ENCODE assay signal across 36 cellular contexts in the genomic region with DNA sequence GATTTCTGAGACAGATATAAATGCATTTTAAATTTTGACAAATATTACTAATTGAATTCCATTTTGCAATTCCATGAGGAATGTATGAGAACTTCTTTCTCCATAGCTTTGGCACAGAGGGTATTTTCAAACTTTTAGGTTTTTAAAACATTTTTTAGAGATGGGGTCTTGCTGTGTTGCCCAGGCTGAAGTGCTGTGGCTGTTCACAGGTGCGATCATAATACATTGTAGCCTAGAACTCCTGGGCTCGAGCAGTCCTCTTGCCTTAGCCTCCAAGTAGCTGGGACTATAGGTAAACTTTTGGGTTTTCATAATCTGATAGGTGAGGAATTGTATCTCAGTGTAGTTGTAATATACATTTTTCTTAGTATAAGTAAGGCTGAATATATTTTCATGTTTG. TPM values are rescaled to one million over a fixed set of nuclear protein-coding genes. Genes with fewer than 3 reads are reported as not detected.
"Had no signal": no experiment of that assay in that cellular context is flagged by ENCODE, and none has a peak within 500 bp of the region (broad histone marks: within the 10 kb centered on the region; RNA-seq: fewer than 3 reads in every experiment).

No MANE protein-coding gene starts in this region.

- H3K27me3 ChIP-seq: MG63 had no signal

- H3K4me2 ChIP-seq: KMS-11 had no signal

- H3K27ac ChIP-seq: KMS-11 had no signal

- H3K9ac ChIP-seq: KMS-11 had no signal

- H3K9me3 ChIP-seq: MG63 had no signal

- H3K36me3 ChIP-seq: MG63 had no signal

- DNase-seq: Karpas-422, Kasumi-1, MG63, MM.1S, MV-4-11, NCI-H1048, NCI-H1092, NCI-H1092 treated with DMSO at 0.1 percent for 48 hours, NCI-H1105, NCI-H1105 treated with DMSO at 0.1 percent for 48 hours, NCI-H1417, NCI-H1417 treated with DMSO at 0.1 percent for 48 hours, NCI-H1436, NCI-H1436 treated with DMSO at 0.1 percent for 48 hours, NCI-H146, NCI-H1694, NCI-H1694 treated with DMSO at 0.1 percent for 48 hours, NCI-H187, NCI-H187 treated with DMSO at 0.1 percent for 48 hours, NCI-H1930, NCI-H2029, NCI-H2029 treated with DMSO at 0.1 percent for 48 hours, NCI-H2081, NCI-H2081 treated with DMSO at 0.1 percent for 48 hours, NCI-H2107, NCI-H2171, NCI-H2171 treated with DMSO at 0.1 percent for 48 hours, NCI-H2227 treated with DMSO at 0.1 percent for 48 hours, NCI-H226, NCI-H345, NCI-H446, NCI-H446 treated with DMSO at 0.1 percent for 48 hours, NCI-H510A, NCI-H510A treated with DMSO at 0.1 percent for 48 hours had no signal

- H3K4me3 ChIP-seq: MG63 had no signal

RNA-seq across cellular contexts. Expression of gene ANXA3, which starts 53.4 kb away (rescaled TPM):
- total RNA-seq: LHCN-M2 had no signal
